Comparison of ENCODE assay signal across 11 cellular contexts in genomic region chr14:51394391-51394790, GRCh38.
DNase-seq lines count a peak whose midpoint lies in the region; ATAC-seq and TF ChIP-seq lines count a peak whose summit lies in the region.
"Had no signal": no experiment of that assay in that cellular context is flagged by ENCODE, and none has a peak within 500 bp of the region (broad histone marks: within the 10 kb centered on the region; RNA-seq: fewer than 3 reads in every experiment).

No MANE protein-coding gene starts in this region.

- intact Hi-C loops in Calu3 (cut with micrococcal nuclease; ENCODE audit: unreplicated experiment) (loop anchor here (10.0 kb wide), 1 partner anchor 140 kb away; no protein-coding TSS in a partner anchor), PC-9 (cut with micrococcal nuclease; ENCODE audit: unreplicated experiment) (loop anchor here (2.0 kb wide), 2 partner anchors 48 to 258 kb away; no protein-coding TSS in a partner anchor), psoas muscle (cut with DNase I) (no loop called here)

- H3K4me3 ChIP-seq in PC-9 (no peak overlapping the region), fibroblast of mammary gland (ENCODE audit: control insufficient read depth, low read depth, low read length) (no peak overlapping the region), psoas muscle (no peak overlapping the region)

- no peaks in the 10 kb centered on the region for H3K9me3 Mint-ChIP-seq in Calu3 (ENCODE audit: low read depth, unreplicated experiment)

- H3K4me2 ChIP-seq in PC-9: peak overlapping the region; percentile 72

- 30 to 37% (median 36%) methylated on average over 4 of the region's 4 CpGs for WGBS in psoas muscle, 3 donors

- no TSS peak for BruUV-seq in Calu3 (replicated peaks; lab: Mats Ljungman, UMichigan)
- no TSS peak for BruUV-seq in PC-9 (replicated peaks; lab: Mats Ljungman, UMichigan)

- H3K36me3 ChIP-seq in PC-9 (ENCODE audit: low read depth) (no peaks in the 10 kb centered on the region), psoas muscle (ENCODE audit: insufficient read depth in 1 of 2, low read depth in 1 of 2) (no peaks in the 10 kb centered on the region)

- H3K4me1 ChIP-seq in PC-9 (replicated peaks; ENCODE audit: insufficient read depth) (peaks cover 58% of the 10 kb centered on the region), psoas muscle (peaks cover 24% of the 10 kb centered on the region)

- TF ChIP-seq CTCF in Calu3 (IDR thresholded peaks at IDR 0.05; ENCODE audit: unreplicated experiment) (no peak), PC-9 (conservative IDR thresholded peaks at IDR 0.05) (no peak), fibroblast of mammary gland (conservative IDR thresholded peaks at IDR 0.05; ENCODE audit: control insufficient read depth, insufficient read depth, low read depth, low read length) (no peak), psoas muscle (IDR thresholded peaks at IDR 0.05) (no peak)

- peak overlapping the region; percentile 95 for H3K27ac Mint-ChIP-seq in Calu3 (ENCODE audit: unreplicated experiment)
- H3K27ac Mint-ChIP-seq: progenitor cell of endocrine pancreas had no signal

- H3K9me3 ChIP-seq in PC-9 (ENCODE audit: insufficient read depth, low read depth) (no peaks in the 10 kb centered on the region; the same call in 1 of the 2 replicates), psoas muscle (no peaks in the 10 kb centered on the region)

- POLR2A ChIA-PET in PC-9 (lab: Charles Lee; ENCODE audit: unreplicated experiment): no interaction called here

- no peaks in the 10 kb centered on the region for H3K9me2 ChIP-seq in PC-9 (ENCODE audit: insufficient read depth)

- H3K27ac ChIP-seq in PC-9 (peak overlapping the region; percentile 95), psoas muscle (peak overlapping the region; percentile 60)

- peak overlapping the region; percentile 61; the same call in 1 of the 2 replicates for H2AFZ ChIP-seq in PC-9

- ATAC-seq in psoas muscle (no peak), HG03135 (IDR thresholded peaks at IDR 0.05; ENCODE audit: unreplicated experiment) (no peak), GM18498 (IDR thresholded peaks at IDR 0.05; ENCODE audit: unreplicated experiment) (no peak)

- H3F3A ChIP-seq in PC-9 (ENCODE audit: insufficient read depth, low read depth): peaks cover 30% of the 10 kb centered on the region

- H3K4me3 Mint-ChIP-seq in Calu3 (ENCODE audit: low read depth, unreplicated experiment): no peak overlapping the region

- H3K27me3 ChIP-seq in PC-9 (ENCODE audit: insufficient read depth, low read depth) (no peaks in the 10 kb centered on the region), psoas muscle (ENCODE audit: insufficient read depth in 3 of 3, low read length in 2 of 3) (no peaks in the 10 kb centered on the region)

- DNase-seq in Calu3 (no peak), PC-9 (no peak), fibroblast of mammary gland (ENCODE audit: low read depth) (peak; percentile 26), psoas muscle (no peak), NCI-H1417 treated with DMSO at 0.1 percent for 48 hours (lab: John Stamatoyannopoulos, UW) (no peak), islet precursor cell (no peak)
- DNase-seq: activated CD8-positive, alpha-beta memory T cell treated with anti-CD3 and anti-CD28 coated beads, Interleukin-2, amount 50 U/mL, for 4 hours; NCI-H446 treated with DMSO at 0.1 percent for 48 hours had no signal

- no peaks in the 10 kb centered on the region for H4K20me1 ChIP-seq in PC-9 (ENCODE audit: insufficient read depth)

- H3K79me2 ChIP-seq in PC-9 (ENCODE audit: low read depth): no peaks in the 10 kb centered on the region

- CTCF ChIA-PET in Calu3 (lab: Charles Lee): no interaction called here
- CTCF ChIA-PET in PC-9 (lab: Charles Lee): no interaction called here

- peaks cover 40% of the 10 kb centered on the region for H3K4me1 Mint-ChIP-seq in Calu3 (ENCODE audit: low read depth, unreplicated experiment)

- H3K27me3 Mint-ChIP-seq in Calu3 (ENCODE audit: unreplicated experiment): no peaks in the 10 kb centered on the region
- H3K27me3 Mint-ChIP-seq: progenitor cell of endocrine pancreas had no signal

- peaks cover 17% of the 10 kb centered on the region for H3K36me3 Mint-ChIP-seq in Calu3 (ENCODE audit: insufficient read depth, unreplicated experiment)

Comparison
In these comparisons a context has a peak if more than half of its experiments do, and no peak if none do; other contexts are left out.
1. intact Hi-C loops: an anchor here in Calu3 (10.0 kb wide) and PC-9 (2.0 kb wide); none called in psoas muscle.